ENCODE assay signal across 24 cellular contexts in genomic region chr7:100011516-100011915, GRCh38. TPM values are rescaled to one million over a fixed set of nuclear protein-coding genes. Genes with fewer than 3 reads are reported as not detected.
"Had no signal": no experiment of that assay in that cellular context is flagged by ENCODE, and none has a peak within 500 bp of the region (broad histone marks: within the 10 kb centered on the region; RNA-seq: fewer than 3 reads in every experiment).

No MANE protein-coding gene starts in this region.

- H3K9me3 ChIP-seq: colonic mucosa, lower lobe of right lung, ovary, spleen, tibial artery, uterus had no signal

- H3K27me3 ChIP-seq: colonic mucosa, foreskin keratinocyte, hepatocyte, ovary, spleen, tibial artery, uterus had no signal

- H3K4me3 Mint-ChIP-seq: activated T-helper 1 cell treated with anti-CD3 and anti-CD28 coated beads, Interleukin-12 subunit alpha, Interleukin-12 subunit beta, Interleukin-2, Interleukin-4 antibody, amounts not matched to agents 30 ng/mL and 10 ng/mL and 1 ng/mL, durations not matched to agents 14 hours and 24 hours and 36 hours; central memory CD8-positive, alpha-beta T cell; stimulated activated naive B cell treated with anti-CD40 and anti-IgM and Interleukin-4, amounts not matched to agents 10 μg/mL and 1 μg/mL and 100 μg/mL, for 72 hours had no signal

- H3K27ac Mint-ChIP-seq: activated T-helper 1 cell treated with anti-CD3 and anti-CD28 coated beads, Interleukin-12 subunit alpha, Interleukin-12 subunit beta, Interleukin-2, Interleukin-4 antibody, amounts not matched to agents 30 ng/mL and 10 ng/mL and 1 ng/mL, durations not matched to agents 14 hours and 24 hours and 36 hours; nephron had no signal

- H3K36me3 ChIP-seq: colonic mucosa, lower lobe of right lung, ovary, spleen, tibial artery, uterus had no signal

- ATAC-seq: foreskin keratinocyte; left cardiac atrium; lower lobe of right lung; stimulated activated naive B cell treated with anti-CD40 and anti-IgM and Interleukin-4, amounts not matched to agents 10 μg/mL and 1 μg/mL and 100 μg/mL, for 72 hours had no signal

- H2AFZ ChIP-seq: hepatocyte had no signal

- H3K27ac ChIP-seq: colonic mucosa, foreskin keratinocyte, hepatocyte, lower lobe of right lung, ovary, spleen, tibial artery, uterus, VCaP had no signal

- H3K4me3 ChIP-seq: colonic mucosa, hepatocyte, lower lobe of right lung, ovary, spleen, tibial artery, uterus had no signal

- H3K4me2 ChIP-seq: hepatocyte had no signal

- H3K9me3 Mint-ChIP-seq: activated T-helper 1 cell treated with anti-CD3 and anti-CD28 coated beads, Interleukin-12 subunit alpha, Interleukin-12 subunit beta, Interleukin-2, Interleukin-4 antibody, amounts not matched to agents 30 ng/mL and 10 ng/mL and 1 ng/mL, durations not matched to agents 14 hours and 24 hours and 36 hours; central memory CD8-positive, alpha-beta T cell; nephron; stimulated activated naive B cell treated with anti-CD40 and anti-IgM and Interleukin-4, amounts not matched to agents 10 μg/mL and 1 μg/mL and 100 μg/mL, for 72 hours had no signal

- DNase-seq: activated CD4-positive, alpha-beta T cell treated with anti-CD3 and anti-CD28 coated beads, Interleukin-2, amount 50 U/mL, for 48 hours; activated naive CD4-positive, alpha-beta T cell; activated T-cell treated with anti-CD3 and anti-CD28 coated beads for 4 hours; aorta; colonic mucosa; foreskin keratinocyte; left cardiac atrium; lower lobe of right lung; spleen; stimulated activated CD4-positive, alpha-beta T cell treated with anti-CD3 and anti-CD28 coated beads, Interleukin-4, amount 100 ng/mL, for 4 hours; stimulated activated naive B cell treated with anti-CD40 and anti-IgM and Interleukin-4, amounts not matched to agents 10 μg/mL and 1 μg/mL and 100 μg/mL, for 72 hours; SW 1271; T-helper 2 cell; tibial artery; uterus had no signal

RNA-seq across cellular contexts. Expression of gene AZGP1, which starts 35.7 kb away (rescaled TPM):
- total RNA-seq: activated T-helper 1 cell treated with anti-CD3 and anti-CD28 coated beads, Interleukin-12 subunit alpha, Interleukin-12 subunit beta, Interleukin-2, Interleukin-4 antibody, amounts not matched to agents 30 ng/mL and 10 ng/mL and 1 ng/mL, durations not matched to agents 14 hours and 24 hours and 36 hours; epithelial cell of proximal tubule; fibroblast of lung; renal cortical epithelial cell; uterus had no signal
- polyA plus RNA-seq: fibroblast of lung had no signal
